12 cellular contexts compared by ENCODE assay signal in the genomic region with DNA sequence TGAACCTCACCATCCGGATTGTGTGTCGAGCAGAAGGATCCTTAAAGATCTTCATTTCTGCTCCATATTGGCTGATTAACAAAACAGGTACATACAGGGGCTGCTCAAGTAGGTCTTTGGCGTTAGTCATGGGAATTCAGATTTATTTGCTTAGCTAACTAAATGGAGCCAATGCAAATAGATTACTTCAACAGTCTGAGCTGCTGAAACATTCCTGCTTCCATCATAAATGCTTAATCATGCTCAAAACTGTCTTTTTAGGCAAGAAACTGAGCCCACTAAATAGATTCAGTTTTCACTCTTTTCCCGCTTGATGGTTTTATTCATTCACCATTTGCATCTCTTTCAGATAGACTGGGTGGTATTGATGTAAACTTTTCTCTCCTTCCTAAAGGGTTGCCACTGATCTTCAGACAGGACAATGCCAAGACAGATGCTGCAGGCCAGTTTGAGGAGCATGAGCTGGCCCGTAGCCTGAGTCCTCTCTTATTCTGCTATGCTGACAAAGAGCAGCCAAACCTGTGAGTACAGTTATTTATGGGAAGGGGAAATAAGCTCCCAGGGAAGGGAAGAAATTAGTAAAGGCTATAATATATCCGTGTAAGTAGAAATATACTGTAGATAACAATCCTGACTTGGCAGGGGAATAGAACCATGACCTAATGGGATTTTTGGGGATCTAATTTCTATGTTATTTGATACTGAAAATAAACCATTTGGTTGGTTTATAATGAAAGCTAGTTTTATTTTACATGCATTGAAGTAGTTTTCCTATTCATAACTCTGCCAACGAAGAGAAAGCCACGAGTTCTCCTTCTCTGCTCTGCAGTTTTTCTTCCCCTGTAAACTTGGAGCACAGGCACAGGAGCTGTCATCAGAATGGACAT.
DNase-seq lines count a peak whose midpoint lies in the region; ATAC-seq, FAIRE-seq and TF ChIP-seq lines count a peak whose summit lies in the region.
"Had no signal": no experiment of that assay in that cellular context is flagged by ENCODE, and none has a peak within 500 bp of the region (broad histone marks: within the 10 kb centered on the region; RNA-seq: fewer than 3 reads in every experiment).

No MANE protein-coding gene starts in this region.

- no peaks in the 10 kb centered on the region for H3K27me3 ChIP-seq in esophagus muscularis mucosa

- ATAC-seq in A549 (peak; percentile 92 to 97), HG03521 (IDR thresholded peaks at IDR 0.05; ENCODE audit: unreplicated experiment) (no peak), HG03354 (IDR thresholded peaks at IDR 0.05; ENCODE audit: poor library complexity, severe bottlenecking, unreplicated experiment) (no peak)

- DNase-seq in A549 (ENCODE audit: low read depth in 1 of 2, low spot score in 1 of 2) (peak; percentile 50 to 89), NCI-H2196 treated with DMSO at 0.1 percent for 48 hours (lab: John Stamatoyannopoulos, UW; ENCODE audit: unreplicated experiment) (peak; percentile 26), esophagus muscularis mucosa (ENCODE audit: extremely low spot score) (no peak), non-pigmented ciliary epithelial cell (ENCODE audit: low read depth) (peak; percentile 57), GM20000 (ENCODE audit: low spot score) (no peak)
- DNase-seq in stimulated activated naive CD4-positive, alpha-beta T cell (lab: John Stamatoyannopoulos, UW), result no peak
- DNase-seq: Kasumi-1 had no signal

- TF ChIP-seq POLR2A in A549 (IDR thresholded peaks at IDR 0.05; ENCODE audit: low read length) (no peak), esophagus muscularis mucosa (IDR thresholded peaks at IDR 0.05; ENCODE audit: low read depth) (no peak)

- peaks cover 21 to 87% (median 53%) of the 10 kb centered on the region in 4 donors for H3K36me3 ChIP-seq in esophagus muscularis mucosa

- H3K4me1 ChIP-seq in A549, result peaks cover 38% of the 10 kb centered on the region
- H3K4me1 ChIP-seq in esophagus muscularis mucosa, result peaks cover 14 to 39% (median 26%) of the 10 kb centered on the region in 4 donors

- H3K4me3 ChIP-seq in A549 (no peak overlapping the region), esophagus muscularis mucosa (no peak overlapping the region)
- H3K4me3 ChIP-seq: skin epidermis had no signal

- no peak for FAIRE-seq in A549 (lab: Jason Lieb, UNC)
- FAIRE-seq: endothelial cell of umbilical vein, GM18507 had no signal

- no peak; a peak in 1 of 5 replicates for TF ChIP-seq RAD21 in A549 (conservative IDR thresholded peaks at IDR 0.05 in 1 of 2, IDR thresholded peaks at IDR 0.05 in 1 of 2)

- peak overlapping the region; percentile 78 to 86 for H3K27ac ChIP-seq in A549
- peak overlapping the region; percentile 36 to 64 (median 46) for H3K27ac ChIP-seq in esophagus muscularis mucosa (replicated peaks in 1 of 4)
- H3K27ac ChIP-seq: skin epidermis had no signal

- POLR2A ChIA-PET in A549 (lab: Yijun Ruan, JAX), result interaction anchor here (1.3 to 1.8 kb wide), 2 partner anchors 24 to 262 kb away, joined by 5 to 6 read pairs; partner anchors contain the start of gene DHRS3

- TF ChIP-seq CTCF in A549 (IDR thresholded peaks at IDR 0.05) (no peak), esophagus muscularis mucosa (IDR thresholded peaks at IDR 0.05) (no peak), GM20000 (IDR thresholded peaks at IDR 0.05; ENCODE audit: extremely low read depth, missing control alignments) (no peak)

- H3K9me3 ChIP-seq in A549, result no peaks in the 10 kb centered on the region
- no peaks in the 10 kb centered on the region for H3K9me3 ChIP-seq in esophagus muscularis mucosa

- H3K4me2 ChIP-seq in A549, result peak overlapping the region; percentile 62

- WGBS in A549 (ENCODE audit: missing lambda C conversion rate), result 30% methylated on average over 8 of the region's 8 CpGs
- 54% methylated on average over 8 of the region's 8 CpGs for WGBS in esophagus muscularis mucosa

- intact Hi-C loops in esophagus muscularis mucosa (cut with DNase I), result no loop called here

- TF ChIP-seq EP300 in A549 (IDR thresholded peaks at IDR 0.05), result peak; percentile 25 to 56; a peak in 2 of 5 replicates
- no peak for TF ChIP-seq EP300 in esophagus muscularis mucosa (IDR thresholded peaks at IDR 0.05)

- CTCF ChIA-PET in A549 (lab: Yijun Ruan, JAX), result interaction anchor here (1.7 kb wide), 1 partner anchor 24 kb away, joined by 4 read pairs; no protein-coding TSS in a partner anchor

TF ChIP-seq in A549, 52 proteins besides CTCF, POLR2A, EP300 and RAD21 (continues in another document):
- no peak for TF ChIP-seq CBX2 (IDR thresholded peaks at IDR 0.05; ENCODE audit: borderline replicate concordance, low read depth)
- TF ChIP-seq USF2 (IDR thresholded peaks at IDR 0.05), result no peak
- TF ChIP-seq EHF (CRISPR knock-in tag; IDR thresholded peaks at IDR 0.05), result no peak
- TF ChIP-seq NR3C1 (IDR thresholded peaks at IDR 0.05), result no peak
- TF ChIP-seq RCOR1 (IDR thresholded peaks at IDR 0.05; ENCODE audit: low read depth, low read length), result no peak
- no peak for TF ChIP-seq ELK1 (IDR thresholded peaks at IDR 0.05; ENCODE audit: low read depth, low read length)
- no peak for TF ChIP-seq HOXA7 (CRISPR knock-in tag; IDR thresholded peaks at IDR 0.05)
- no peak for TF ChIP-seq MYC (IDR thresholded peaks at IDR 0.05; ENCODE audit: borderline replicate concordance, low read length)
- no peak for TF ChIP-seq ZC3H11A (IDR thresholded peaks at IDR 0.05)
- TF ChIP-seq FOSL2 (IDR thresholded peaks at IDR 0.05), result no peak
- TF ChIP-seq FOSL2 (CRISPR knock-in tag; IDR thresholded peaks at IDR 0.05), result peak; percentile 69
- TF ChIP-seq NFE2L2 (conservative IDR thresholded peaks at IDR 0.05; ENCODE audit: low read length), result peak; percentile 63; the same call in 1 of the 2 replicates
- no peak for TF ChIP-seq SREBF2 (IDR thresholded peaks at IDR 0.05)
- peak; percentile 31; the same call in 1 of the 2 replicates for TF ChIP-seq MAX (IDR thresholded peaks at IDR 0.05)
- 0 out of 3 replicates have a peak, but pooled peaks have one; percentile 19 for TF ChIP-seq SMC3 (IDR thresholded peaks at IDR 0.05)
- no peak for TF ChIP-seq FOSB (CRISPR knock-in tag; IDR thresholded peaks at IDR 0.05)
- TF ChIP-seq HMGXB4 (CRISPR knock-in tag; IDR thresholded peaks at IDR 0.05; ENCODE audit: borderline replicate concordance), result no peak
- 0 out of 2 replicates have a peak, but pooled peaks have one; percentile 46 for TF ChIP-seq HOXB5 (CRISPR knock-in tag; IDR thresholded peaks at IDR 0.05)
- no peak for TF ChIP-seq TP53 (CRISPR knock-in tag; IDR thresholded peaks at IDR 0.05)
- no peak for TF ChIP-seq CHD2 (IDR thresholded peaks at IDR 0.05; ENCODE audit: low read length, partially characterized antibody)
- peak; percentile 60; the same call in 1 of the 2 replicates for TF ChIP-seq GATA3 (IDR thresholded peaks at IDR 0.05; ENCODE audit: borderline replicate concordance)
- no peak for TF ChIP-seq NPAS2 (CRISPR knock-in tag; IDR thresholded peaks at IDR 0.05; ENCODE audit: borderline replicate concordance)
- TF ChIP-seq MAFK (IDR thresholded peaks at IDR 0.05; ENCODE audit: partially characterized antibody), result peak; percentile 94
- peak; percentile 32; the same call in 1 of the 3 replicates for TF ChIP-seq BCL3 (IDR thresholded peaks at IDR 0.05)
- peak; percentile 54; the same call in 1 of the 2 replicates for TF ChIP-seq JUNB (IDR thresholded peaks at IDR 0.05)
- no peak for TF ChIP-seq BHLHE40 (IDR thresholded peaks at IDR 0.05; ENCODE audit: low read depth, low read length)

Comparison
In these comparisons a context has a peak if more than half of its experiments do, and no peak if none do; other contexts are left out.
1. ATAC-seq: peak in A549 (2 of 2); none in HG03521 (single experiment) and HG03354 (single experiment).
2. DNase-seq: peak in A549 (2 of 2), NCI-H2196 treated with DMSO at 0.1 percent for 48 hours (single experiment) and non-pigmented ciliary epithelial cell (single experiment); none in esophagus muscularis mucosa (single experiment), stimulated activated naive CD4-positive, alpha-beta T cell (0 of 6) and GM20000 (single experiment).